8 cellular contexts compared by ENCODE assay signal in genomic region chr1:164786980-164787833, GRCh38.
A peak's percentile ranks its signal among the peaks of the same experiment; 100 is the strongest.
DNase-seq lines count a peak whose midpoint lies in the region; ATAC-seq and FAIRE-seq lines count a peak whose summit lies in the region.

No MANE protein-coding gene starts in this region.

- ATAC-seq in GM21423 (IDR thresholded peaks at IDR 0.05; ENCODE audit: unreplicated experiment): peak; percentile 96
- peak; percentile 91 for ATAC-seq in esophagus mucosa

- H3K4me3 ChIP-seq in NT2/D1 (ENCODE audit: insufficient read length, low read depth): no peak overlapping the region
- peak overlapping the region in 1 of 2 donors; percentile 6 for H3K4me3 ChIP-seq in muscle layer of colon (ENCODE audit: low read depth in 1 of 2, low read length in 2 of 2)

- no peak for FAIRE-seq in HTR-8/SVneo (lab: Jason Lieb, UNC)

- H3K9me3 ChIP-seq in NT2/D1 (ENCODE audit: insufficient read depth, low read length) (no peaks in the 10 kb centered on the region), muscle layer of colon (ENCODE audit: low read length) (no peaks in the 10 kb centered on the region)

- H3K27me3 ChIP-seq in NT2/D1 (ENCODE audit: insufficient read depth, insufficient read length): no peaks in the 10 kb centered on the region
- H3K27me3 ChIP-seq in muscle layer of colon (ENCODE audit: control insufficient read depth in 1 of 2, insufficient read depth in 2 of 2, low read length in 2 of 2): no peaks in the 10 kb centered on the region

- no peaks in the 10 kb centered on the region for H3K36me3 ChIP-seq in NT2/D1 (ENCODE audit: insufficient read depth, insufficient read length, low read length)
- no peaks in the 10 kb centered on the region for H3K36me3 ChIP-seq in muscle layer of colon (ENCODE audit: insufficient read depth, low read length)

- H3K27ac ChIP-seq in muscle layer of colon (ENCODE audit: low read depth, low read length): peak overlapping the region; percentile 58

- H3K4me1 ChIP-seq in NT2/D1 (ENCODE audit: insufficient read depth, insufficient read length) (peaks cover 4% of the 10 kb centered on the region), muscle layer of colon (ENCODE audit: insufficient read depth, low read length) (peaks cover 78% of the 10 kb centered on the region)

- DNase-seq in DMS 273 treated with DMSO at 0.1 percent for 48 hours (lab: John Stamatoyannopoulos, UW) (peak; percentile 37), HTR-8/SVneo (ENCODE audit: insufficient read length, low spot score) (peak; percentile 64), NT2/D1 (ENCODE audit: low read depth, low spot score) (peak; percentile 91), activated T-cell treated with anti-CD3 and anti-CD28 coated beads for 1 hour (ENCODE audit: low read depth) (peak; percentile 30)
- DNase-seq in stimulated activated CD8-positive, alpha-beta memory T cell treated with anti-CD3 and anti-CD28 coated beads, Interleukin-7, amount 100 ng/mL, for 48 hours (ENCODE audit: extremely low read depth in 1 of 2, low read depth in 1 of 2): peak; percentile 8 to 30

- H3K9ac ChIP-seq in NT2/D1 (ENCODE audit: insufficient read length, low read depth) (peak overlapping the region; percentile 52), muscle layer of colon (ENCODE audit: low read length) (no peak overlapping the region)

Comparison
In these comparisons a context has a peak if more than half of its experiments do, and no peak if none do; other contexts are left out.
1. DNase-seq: peak in every context shown above with its lines; median percentile 91 in NT2/D1; 64 in HTR-8/SVneo; 37 in DMS 273 treated with DMSO at 0.1 percent for 48 hours; 30 in activated T-cell treated with anti-CD3 and anti-CD28 coated beads for 1 hour; 19 in stimulated activated CD8-positive, alpha-beta memory T cell treated with anti-CD3 and anti-CD28 coated beads, Interleukin-7, amount 100 ng/mL, for 48 hours.